Comparison of ENCODE assay signal across 9 cellular contexts in genomic region chr11:27720277-27720830, GRCh38. TPM values are rescaled to one million over a fixed set of nuclear protein-coding genes. Genes with fewer than 3 reads are reported as not detected.
A peak's percentile ranks its signal among the peaks of the same experiment; 100 is the strongest.
DNase-seq lines count a peak whose midpoint lies in the region; ATAC-seq and TF ChIP-seq lines count a peak whose summit lies in the region.
"Had no signal": no experiment of that assay in that cellular context is flagged by ENCODE, and none has a peak within 500 bp of the region (broad histone marks: within the 10 kb centered on the region; RNA-seq: fewer than 3 reads in every experiment).

No MANE protein-coding gene starts in this region.

- no peak overlapping the region for H3K27ac ChIP-seq in upper lobe of left lung
- no peak overlapping the region for H3K27ac ChIP-seq in tibial artery

- H3K36me3 ChIP-seq in upper lobe of left lung, result no peaks in the 10 kb centered on the region
- H3K36me3 ChIP-seq in tibial artery, result no peaks in the 10 kb centered on the region

- WGBS in lower leg skin, 2 donors, result 8 to 10% methylated on average over 25 of the region's 25 CpGs
- 13 to 14% methylated on average over 13 to 24 of the region's 25 CpGs for WGBS in upper lobe of left lung, 2 donors

- intact Hi-C loops in lower leg skin (cut with DNase I; ENCODE audit: low total_unique reads), result no loop called here
- intact Hi-C loops in tibial artery (cut with DNase I; ENCODE audit: low total_unique reads), result no loop called here

- ATAC-seq in upper lobe of left lung (ENCODE audit: low FRiP score in 2 of 2), result no peak

- peaks cover 0 to 58% (median 31%) of the 10 kb centered on the region in 4 donors for H3K27me3 ChIP-seq in upper lobe of left lung
- peaks cover 0 to 43% of the 10 kb centered on the region in 2 donors for H3K27me3 ChIP-seq in tibial artery

- H3K4me1 ChIP-seq in upper lobe of left lung, result peaks cover 20 to 32% (median 24%) of the 10 kb centered on the region in 4 donors
- H3K4me1 ChIP-seq in tibial artery, result peaks cover 0 to 44% (median 36%) of the 10 kb centered on the region in 4 donors

- DNase-seq in NCI-H1417 (lab: John Stamatoyannopoulos, UW) (peak; percentile 14 to 53 (median 14)), NCI-H1417 treated with DMSO at 0.1 percent for 48 hours (lab: John Stamatoyannopoulos, UW) (no peak), NCI-H1105 treated with DMSO at 0.1 percent for 48 hours (lab: John Stamatoyannopoulos, UW) (peak; percentile 34), dermis blood vessel endothelial cell (peak; percentile 74), nephron progenitor cell (peak; percentile 90), lower leg skin (ENCODE audit: low spot score in 2 of 2) (no peak), upper lobe of left lung (no peak), tibial artery (no peak)

- peaks cover 48% of the 10 kb centered on the region for H3K27me3 Mint-ChIP-seq in nephron progenitor cell (ENCODE audit: low read depth, poor library complexity)

- H3K4me3 ChIP-seq in lower leg skin (ENCODE audit: low read depth, poor library complexity, severe bottlenecking) (no peak overlapping the region), upper lobe of left lung (no peak overlapping the region), tibial artery (no peak overlapping the region)

- peaks cover 3% of the 10 kb centered on the region for H3K9me3 Mint-ChIP-seq in nephron progenitor cell

- H3K4me3 Mint-ChIP-seq in nephron progenitor cell, result peak overlapping the region; percentile 92
- H3K4me3 Mint-ChIP-seq: B cell had no signal

- no peak for TF ChIP-seq EP300 in upper lobe of left lung (IDR thresholded peaks at IDR 0.05)

- TF ChIP-seq POLR2A in lower leg skin (IDR thresholded peaks at IDR 0.05) (no peak), upper lobe of left lung (IDR thresholded peaks at IDR 0.05) (no peak)

- TF ChIP-seq CTCF in nephron progenitor cell (IDR thresholded peaks at IDR 0.05) (peak; percentile 29), lower leg skin (IDR thresholded peaks at IDR 0.05) (no peak), upper lobe of left lung (IDR thresholded peaks at IDR 0.05) (no peak), tibial artery (IDR thresholded peaks at IDR 0.05) (no peak)

- H3K4me1 Mint-ChIP-seq in nephron progenitor cell, result peaks cover 65% of the 10 kb centered on the region

- no peak overlapping the region for H3K27ac Mint-ChIP-seq in nephron progenitor cell
- H3K27ac Mint-ChIP-seq: B cell had no signal

- H3K36me3 Mint-ChIP-seq in nephron progenitor cell (ENCODE audit: low read depth), result no peaks in the 10 kb centered on the region

- H3K9me3 ChIP-seq in upper lobe of left lung, result peaks cover 0 to 3% (median 0%) of the 10 kb centered on the region in 4 donors
- no peaks in the 10 kb centered on the region for H3K9me3 ChIP-seq in tibial artery

RNA-seq across cellular contexts. Expression of gene BDNF, which starts 20.1 kb away (rescaled TPM):
- total RNA-seq in dermis blood vessel endothelial cell (0.60 and 0.85 TPM in 2 replicates), lower leg skin (1 to 10 TPM in 3 of 4 donors, under 1 TPM in 1; 0.93 to 4.6 (median 1.5) TPM), upper lobe of left lung (1 to 10 TPM; 1.0 to 5.4 (median 3.8) TPM)
- total RNA-seq: B cell had no signal

Comparison
In these comparisons a context has a peak if more than half of its experiments do, and no peak if none do; other contexts are left out.
1. DNase-seq: peak in NCI-H1417 (3 of 3), NCI-H1105 treated with DMSO at 0.1 percent for 48 hours (single experiment), dermis blood vessel endothelial cell (single experiment) and nephron progenitor cell (single experiment); none in NCI-H1417 treated with DMSO at 0.1 percent for 48 hours (single experiment), lower leg skin (0 of 2), upper lobe of left lung (0 of 2) and tibial artery (0 of 2).